ENCODE assay signal across 1 cellular context in genomic region chr2:86556508-86556907, GRCh38.
TF ChIP-seq lines count a peak whose summit lies in the region.

No MANE protein-coding gene starts in this region.

TF ChIP-seq in HepG2, 621 proteins besides CTCF, POLR2A, EP300 and RAD21 (continued from another document and continues in another):
- no peak for TF ChIP-seq ZBTB40 (IDR thresholded peaks at IDR 0.05)
- no peak for TF ChIP-seq ZBTB40 (CRISPR knock-in tag; IDR thresholded peaks at IDR 0.05)
- no peak for TF ChIP-seq RFX3 (CRISPR knock-in tag; IDR thresholded peaks at IDR 0.05)
- TF ChIP-seq KMT2A (CRISPR knock-in tag; IDR thresholded peaks at IDR 0.05) = peak; percentile 41; the same call in 1 of the 2 replicates
- TF ChIP-seq ZNF883 (CRISPR knock-in tag; IDR thresholded peaks at IDR 0.05; ENCODE audit: not compliant biosample characterization) = no peak
- TF ChIP-seq HMG20A (CRISPR knock-in tag; IDR thresholded peaks at IDR 0.05; ENCODE audit: borderline replicate concordance) = peak; percentile 50; the same call in 1 of the 2 replicates
- no peak for TF ChIP-seq ZSCAN29 (CRISPR knock-in tag; conservative IDR thresholded peaks at IDR 0.05)
- TF ChIP-seq FOXM1 (CRISPR knock-in tag; IDR thresholded peaks at IDR 0.05) = no peak
- TF ChIP-seq, protein P1, sequence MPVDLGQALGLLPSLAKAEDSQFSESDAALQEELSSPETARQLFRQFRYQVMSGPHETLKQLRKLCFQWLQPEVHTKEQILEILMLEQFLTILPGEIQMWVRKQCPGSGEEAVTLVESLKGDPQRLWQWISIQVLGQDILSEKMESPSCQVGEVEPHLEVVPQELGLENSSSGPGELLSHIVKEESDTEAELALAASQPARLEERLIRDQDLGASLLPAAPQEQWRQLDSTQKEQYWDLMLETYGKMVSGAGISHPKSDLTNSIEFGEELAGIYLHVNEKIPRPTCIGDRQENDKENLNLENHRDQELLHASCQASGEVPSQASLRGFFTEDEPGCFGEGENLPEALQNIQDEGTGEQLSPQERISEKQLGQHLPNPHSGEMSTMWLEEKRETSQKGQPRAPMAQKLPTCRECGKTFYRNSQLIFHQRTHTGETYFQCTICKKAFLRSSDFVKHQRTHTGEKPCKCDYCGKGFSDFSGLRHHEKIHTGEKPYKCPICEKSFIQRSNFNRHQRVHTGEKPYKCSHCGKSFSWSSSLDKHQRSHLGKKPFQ (CRISPR knock-in tag; IDR thresholded peaks at IDR 0.05; ENCODE audit: insufficient replicate concordance) = no peak
- TF ChIP-seq RCOR2 (CRISPR knock-in tag; IDR thresholded peaks at IDR 0.05) = peak; percentile 79
- TF ChIP-seq, protein P2, sequence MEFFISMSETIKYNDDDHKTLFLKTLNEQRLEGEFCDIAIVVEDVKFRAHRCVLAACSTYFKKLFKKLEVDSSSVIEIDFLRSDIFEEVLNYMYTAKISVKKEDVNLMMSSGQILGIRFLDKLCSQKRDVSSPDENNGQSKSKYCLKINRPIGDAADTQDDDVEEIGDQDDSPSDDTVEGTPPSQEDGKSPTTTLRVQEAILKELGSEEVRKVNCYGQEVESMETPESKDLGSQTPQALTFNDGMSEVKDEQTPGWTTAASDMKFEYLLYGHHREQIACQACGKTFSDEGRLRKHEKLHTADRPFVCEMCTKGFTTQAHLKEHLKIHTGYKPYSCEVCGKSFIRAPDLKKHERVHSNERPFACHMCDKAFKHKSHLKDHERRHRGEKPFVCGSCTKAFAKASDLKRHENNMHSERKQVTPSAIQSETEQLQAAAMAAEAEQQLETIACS (CRISPR knock-in tag; IDR thresholded peaks at IDR 0.05) = no peak
- no peak; the same call in 1 of the 2 replicates for TF ChIP-seq MTA1 (CRISPR knock-in tag; IDR thresholded peaks at IDR 0.05; ENCODE audit: borderline replicate concordance)
- TF ChIP-seq ZNF891 (CRISPR knock-in tag; IDR thresholded peaks at IDR 0.05) = no peak
- TF ChIP-seq TERF1 (CRISPR knock-in tag; IDR thresholded peaks at IDR 0.05) = no peak
- 0 out of 2 replicates have a peak, but pooled peaks have one; percentile 57 for TF ChIP-seq KDM1A (CRISPR knock-in tag; IDR thresholded peaks at IDR 0.05)
- no peak for TF ChIP-seq PHF5A (CRISPR knock-in tag; IDR thresholded peaks at IDR 0.05; ENCODE audit: low read depth, unreplicated experiment)
- no peak for TF ChIP-seq NR2F1 (CRISPR knock-in tag; IDR thresholded peaks at IDR 0.05)
- TF ChIP-seq MAX (IDR thresholded peaks at IDR 0.05) = no peak
- no peak for TF ChIP-seq ZBTB7A (CRISPR knock-in tag; IDR thresholded peaks at IDR 0.05)
- TF ChIP-seq CBX5 (CRISPR knock-in tag; IDR thresholded peaks at IDR 0.05; ENCODE audit: borderline replicate concordance) = peak; percentile 98
- TF ChIP-seq ZNF792 (CRISPR knock-in tag; IDR thresholded peaks at IDR 0.05) = peak; percentile 59
- TF ChIP-seq ZNF496 (CRISPR knock-in tag; IDR thresholded peaks at IDR 0.05; ENCODE audit: insufficient replicate concordance) = no peak
- TF ChIP-seq IKZF5 (CRISPR knock-in tag; IDR thresholded peaks at IDR 0.05) = peak; percentile 72
- TF ChIP-seq SAFB2 (CRISPR knock-in tag; IDR thresholded peaks at IDR 0.05; ENCODE audit: borderline replicate concordance, low read depth) = no peak
- no peak for TF ChIP-seq NONO (IDR thresholded peaks at IDR 0.05)
- TF ChIP-seq NONO (CRISPR knock-in tag; conservative IDR thresholded peaks at IDR 0.05) = no peak
- TF ChIP-seq ZNF224 (CRISPR knock-in tag; IDR thresholded peaks at IDR 0.05) = no peak
- TF ChIP-seq NFIB (CRISPR knock-in tag; IDR thresholded peaks at IDR 0.05; ENCODE audit: borderline replicate concordance) = no peak
- no peak for TF ChIP-seq ZFP62 (CRISPR knock-in tag; IDR thresholded peaks at IDR 0.05)
- TF ChIP-seq, protein P3, sequence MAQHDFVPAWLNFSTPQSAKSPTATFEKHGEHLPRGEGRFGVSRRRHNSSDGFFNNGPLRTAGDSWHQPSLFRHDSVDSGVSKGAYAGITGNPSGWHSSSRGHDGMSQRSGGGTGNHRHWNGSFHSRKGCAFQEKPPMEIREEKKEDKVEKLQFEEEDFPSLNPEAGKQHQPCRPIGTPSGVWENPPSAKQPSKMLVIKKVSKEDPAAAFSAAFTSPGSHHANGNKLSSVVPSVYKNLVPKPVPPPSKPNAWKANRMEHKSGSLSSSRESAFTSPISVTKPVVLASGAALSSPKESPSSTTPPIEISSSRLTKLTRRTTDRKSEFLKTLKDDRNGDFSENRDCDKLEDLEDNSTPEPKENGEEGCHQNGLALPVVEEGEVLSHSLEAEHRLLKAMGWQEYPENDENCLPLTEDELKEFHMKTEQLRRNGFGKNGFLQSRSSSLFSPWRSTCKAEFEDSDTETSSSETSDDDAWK (CRISPR knock-in tag; IDR thresholded peaks at IDR 0.05) = no peak
- TF ChIP-seq ZFAT (CRISPR knock-in tag; conservative IDR thresholded peaks at IDR 0.05) = no peak
- TF ChIP-seq TEF (CRISPR knock-in tag; IDR thresholded peaks at IDR 0.05) = no peak
- TF ChIP-seq, protein P4, sequence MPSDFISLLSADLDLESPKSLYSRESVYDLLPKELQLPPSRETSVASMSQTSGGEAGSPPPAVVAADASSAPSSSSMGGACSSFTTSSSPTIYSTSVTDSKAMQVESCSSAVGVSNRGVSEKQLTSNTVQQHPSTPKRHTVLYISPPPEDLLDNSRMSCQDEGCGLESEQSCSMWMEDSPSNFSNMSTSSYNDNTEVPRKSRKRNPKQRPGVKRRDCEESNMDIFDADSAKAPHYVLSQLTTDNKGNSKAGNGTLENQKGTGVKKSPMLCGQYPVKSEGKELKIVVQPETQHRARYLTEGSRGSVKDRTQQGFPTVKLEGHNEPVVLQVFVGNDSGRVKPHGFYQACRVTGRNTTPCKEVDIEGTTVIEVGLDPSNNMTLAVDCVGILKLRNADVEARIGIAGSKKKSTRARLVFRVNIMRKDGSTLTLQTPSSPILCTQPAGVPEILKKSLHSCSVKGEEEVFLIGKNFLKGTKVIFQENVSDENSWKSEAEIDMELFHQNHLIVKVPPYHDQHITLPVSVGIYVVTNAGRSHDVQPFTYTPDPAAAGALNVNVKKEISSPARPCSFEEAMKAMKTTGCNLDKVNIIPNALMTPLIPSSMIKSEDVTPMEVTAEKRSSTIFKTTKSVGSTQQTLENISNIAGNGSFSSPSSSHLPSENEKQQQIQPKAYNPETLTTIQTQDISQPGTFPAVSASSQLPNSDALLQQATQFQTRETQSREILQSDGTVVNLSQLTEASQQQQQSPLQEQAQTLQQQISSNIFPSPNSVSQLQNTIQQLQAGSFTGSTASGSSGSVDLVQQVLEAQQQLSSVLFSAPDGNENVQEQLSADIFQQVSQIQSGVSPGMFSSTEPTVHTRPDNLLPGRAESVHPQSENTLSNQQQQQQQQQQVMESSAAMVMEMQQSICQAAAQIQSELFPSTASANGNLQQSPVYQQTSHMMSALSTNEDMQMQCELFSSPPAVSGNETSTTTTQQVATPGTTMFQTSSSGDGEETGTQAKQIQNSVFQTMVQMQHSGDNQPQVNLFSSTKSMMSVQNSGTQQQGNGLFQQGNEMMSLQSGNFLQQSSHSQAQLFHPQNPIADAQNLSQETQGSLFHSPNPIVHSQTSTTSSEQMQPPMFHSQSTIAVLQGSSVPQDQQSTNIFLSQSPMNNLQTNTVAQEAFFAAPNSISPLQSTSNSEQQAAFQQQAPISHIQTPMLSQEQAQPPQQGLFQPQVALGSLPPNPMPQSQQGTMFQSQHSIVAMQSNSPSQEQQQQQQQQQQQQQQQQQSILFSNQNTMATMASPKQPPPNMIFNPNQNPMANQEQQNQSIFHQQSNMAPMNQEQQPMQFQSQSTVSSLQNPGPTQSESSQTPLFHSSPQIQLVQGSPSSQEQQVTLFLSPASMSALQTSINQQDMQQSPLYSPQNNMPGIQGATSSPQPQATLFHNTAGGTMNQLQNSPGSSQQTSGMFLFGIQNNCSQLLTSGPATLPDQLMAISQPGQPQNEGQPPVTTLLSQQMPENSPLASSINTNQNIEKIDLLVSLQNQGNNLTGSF (CRISPR knock-in tag; IDR thresholded peaks at IDR 0.05) = no peak
- no peak for TF ChIP-seq MAF1 (CRISPR knock-in tag; IDR thresholded peaks at IDR 0.05; ENCODE audit: borderline replicate concordance)
- peak; percentile 68; the same call in 1 of the 2 replicates for TF ChIP-seq RXRA (CRISPR knock-in tag; IDR thresholded peaks at IDR 0.05)
- TF ChIP-seq, protein P5, sequence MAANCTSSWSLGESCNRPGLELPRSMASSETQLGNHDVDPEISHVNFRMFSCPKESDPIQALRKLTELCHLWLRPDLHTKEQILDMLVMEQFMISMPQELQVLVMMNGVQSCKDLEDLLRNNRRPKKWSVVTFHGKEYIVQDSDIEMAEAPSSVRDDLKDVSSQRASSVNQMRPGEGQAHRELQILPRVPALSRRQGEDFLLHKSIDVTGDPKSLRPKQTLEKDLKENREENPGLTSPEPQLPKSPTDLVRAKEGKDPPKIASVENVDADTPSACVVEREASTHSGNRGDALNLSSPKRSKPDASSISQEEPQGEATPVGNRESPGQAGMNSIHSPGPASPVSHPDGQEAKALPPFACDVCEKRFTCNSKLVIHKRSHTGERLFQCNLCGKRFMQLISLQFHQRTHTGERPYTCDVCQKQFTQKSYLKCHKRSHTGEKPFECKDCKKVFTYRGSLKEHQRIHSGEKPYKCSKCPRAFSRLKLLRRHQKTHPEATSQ (CRISPR knock-in tag; IDR thresholded peaks at IDR 0.05; ENCODE audit: borderline replicate concordance) = no peak; the same call in 1 of the 2 replicates
- TF ChIP-seq NFRKB (IDR thresholded peaks at IDR 0.05) = no peak
